In the genomic region with DNA sequence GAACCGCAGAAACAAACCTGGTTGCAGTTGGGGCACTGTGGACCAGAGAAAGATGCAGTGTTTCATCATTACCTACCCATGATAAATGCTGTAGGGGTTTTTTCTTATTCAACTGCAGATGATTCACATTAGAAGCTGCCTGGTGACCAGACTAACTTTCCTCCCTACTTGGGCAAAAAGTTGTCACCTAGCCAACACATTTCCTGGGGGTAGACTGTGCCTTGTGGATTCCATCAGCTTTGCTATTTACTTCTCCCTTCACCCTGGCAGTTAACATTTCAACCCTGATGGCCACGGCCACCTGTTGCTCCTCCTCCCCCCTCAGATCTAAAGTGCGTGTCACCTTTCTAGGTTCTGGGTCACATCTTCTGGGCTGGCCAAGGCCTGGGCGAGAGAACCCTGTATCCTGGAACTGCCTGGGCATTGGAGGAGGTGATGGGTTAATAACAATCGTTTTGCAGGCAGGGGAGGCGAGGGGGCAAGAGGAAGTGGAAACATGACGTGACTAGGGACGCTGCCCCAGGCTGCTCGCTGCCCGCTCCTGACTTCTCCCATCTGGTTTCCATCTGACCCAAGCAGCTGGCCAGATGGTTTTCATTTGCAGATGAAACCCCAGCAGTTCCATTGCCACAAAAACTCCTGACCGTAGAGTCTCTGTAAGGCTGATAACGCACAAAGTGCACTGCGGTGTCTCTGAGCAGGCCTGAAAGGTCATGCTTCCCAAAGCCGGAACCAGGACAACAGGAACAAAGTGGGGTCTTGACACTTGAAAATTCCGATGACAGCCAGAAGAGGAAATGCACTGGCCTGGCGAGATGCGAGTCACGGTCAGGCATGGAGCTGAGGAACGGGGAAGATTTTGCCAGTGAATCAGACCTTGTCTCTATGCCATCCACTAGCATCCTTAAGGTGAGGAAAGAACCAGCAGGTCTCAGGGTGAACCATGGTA, we compare ENCODE assay signal across 8 cellular contexts. TPM values are rescaled to one million over a fixed set of nuclear protein-coding genes. Genes with fewer than 3 reads are reported as not detected.
DNase-seq lines count a peak whose midpoint lies in the region; ATAC-seq, FAIRE-seq and TF ChIP-seq lines count a peak whose summit lies in the region.

No MANE protein-coding gene starts in this region.

- FAIRE-seq in kidney (lab: Jason Lieb, UNC) = no peak

- H3K9me3 Mint-ChIP-seq in IgD-negative memory B cell = no peaks in the 10 kb centered on the region
- no peaks in the 10 kb centered on the region for H3K9me3 Mint-ChIP-seq in stimulated activated naive CD8-positive, alpha-beta T cell treated with anti-CD3 and anti-CD28 coated beads, Interleukin-15, Interleukin-2, amounts not matched to agents 100 ng/mL and 50 ng/mL, for 24 hours

- intact Hi-C loops in body of pancreas (cut with DNase I) (no loop called here), kidney (cut with DNase I) (no loop called here)

- peak overlapping the region; percentile 52 to 83 (median 62) for H3K27ac Mint-ChIP-seq in IgD-negative memory B cell
- peak overlapping the region; percentile 97 for H3K27ac Mint-ChIP-seq in stimulated activated naive CD8-positive, alpha-beta T cell treated with anti-CD3 and anti-CD28 coated beads, Interleukin-15, Interleukin-2, amounts not matched to agents 100 ng/mL and 50 ng/mL, for 24 hours

- TF ChIP-seq CTCF in body of pancreas (IDR thresholded peaks at IDR 0.05) = no peak
- no peak for TF ChIP-seq CTCF in kidney (IDR thresholded peaks at IDR 0.05; ENCODE audit: borderline replicate concordance, extremely low read depth, insufficient read depth)

- peaks cover 2% of the 10 kb centered on the region for H3K27me3 Mint-ChIP-seq in IgD-negative memory B cell
- no peaks in the 10 kb centered on the region for H3K27me3 Mint-ChIP-seq in stimulated activated naive CD8-positive, alpha-beta T cell treated with anti-CD3 and anti-CD28 coated beads, Interleukin-15, Interleukin-2, amounts not matched to agents 100 ng/mL and 50 ng/mL, for 24 hours

- peak overlapping the region in 2 of 4 donors; percentile 77 to 83 for H3K4me3 Mint-ChIP-seq in IgD-negative memory B cell
- H3K4me3 Mint-ChIP-seq in stimulated activated naive CD8-positive, alpha-beta T cell treated with anti-CD3 and anti-CD28 coated beads, Interleukin-15, Interleukin-2, amounts not matched to agents 100 ng/mL and 50 ng/mL, for 24 hours = peak overlapping the region; percentile 51

- no peaks in the 10 kb centered on the region for H3K9me3 ChIP-seq in body of pancreas
- H3K9me3 ChIP-seq in kidney (ENCODE audit: control insufficient read depth in 1 of 2, low read length in 2 of 2) = no peaks in the 10 kb centered on the region

- H3K4me1 Mint-ChIP-seq in IgD-negative memory B cell = peaks cover 61 to 72% (median 61%) of the 10 kb centered on the region in 3 donors
- H3K4me1 Mint-ChIP-seq in stimulated activated naive CD8-positive, alpha-beta T cell treated with anti-CD3 and anti-CD28 coated beads, Interleukin-15, Interleukin-2, amounts not matched to agents 100 ng/mL and 50 ng/mL, for 24 hours (ENCODE audit: low read depth) = peaks cover 97% of the 10 kb centered on the region

- WGBS in body of pancreas, 2 donors = 51 to 70% methylated on average over 19 of the region's 19 CpGs

- DNase-seq in AG20443 (ENCODE audit: low spot score) (peak; percentile 83), body of pancreas (peak in 3 of 4 donors; percentile 38 to 74 (median 39)), kidney (peak; percentile 84), T-helper 9 cell (no peak)

- H3K27ac ChIP-seq in body of pancreas = peak overlapping the region in 2 of 4 donors; percentile 48 to 64
- peak overlapping the region; percentile 63 to 78 for H3K27ac ChIP-seq in kidney (ENCODE audit: low read depth in 2 of 2, low read length in 2 of 2)

- TF ChIP-seq POLR2A in body of pancreas (IDR thresholded peaks at IDR 0.05) = peak in 1 of 3 donors; percentile 18

- H3K4me3 ChIP-seq in body of pancreas = no peak overlapping the region
- H3K4me3 ChIP-seq in kidney (ENCODE audit: low read length in 2 of 2) = peak overlapping the region in 1 of 2 donors; percentile 7

- H3K36me3 ChIP-seq in body of pancreas (replicated peaks in 1 of 2; ENCODE audit: insufficient read depth in 1 of 2, low read depth in 2 of 2) = no peaks in the 10 kb centered on the region
- H3K36me3 ChIP-seq in kidney (ENCODE audit: control insufficient read depth in 1 of 2, insufficient read depth in 2 of 2, low read length in 2 of 2) = no peaks in the 10 kb centered on the region

- ATAC-seq in body of pancreas (no peak), HG02623 (IDR thresholded peaks at IDR 0.05; ENCODE audit: unreplicated experiment) (no peak), GM18861 (IDR thresholded peaks at IDR 0.05; ENCODE audit: unreplicated experiment) (no peak)

- H3K4me1 ChIP-seq in body of pancreas (peaks cover 28% of the 10 kb centered on the region), kidney (ENCODE audit: control insufficient read depth in 1 of 2, insufficient read depth in 1 of 2, low read depth in 1 of 2, low read length in 2 of 2) (peaks cover 38 to 44% of the 10 kb centered on the region in 2 donors)

- H3K27me3 ChIP-seq in body of pancreas = no peaks in the 10 kb centered on the region

- H3K36me3 Mint-ChIP-seq in IgD-negative memory B cell = peaks cover 4% of the 10 kb centered on the region
- H3K36me3 Mint-ChIP-seq in stimulated activated naive CD8-positive, alpha-beta T cell treated with anti-CD3 and anti-CD28 coated beads, Interleukin-15, Interleukin-2, amounts not matched to agents 100 ng/mL and 50 ng/mL, for 24 hours (ENCODE audit: low read depth) = peaks cover 38% of the 10 kb centered on the region

- H3K9ac ChIP-seq in kidney (ENCODE audit: low read length in 2 of 2) = peak overlapping the region in 1 of 2 donors; percentile 55

RNA-seq across cellular contexts. Expression of gene CAPZB, which starts 36.6 kb away (rescaled TPM):
- polyA plus RNA-seq in IgD-negative memory B cell = 419 TPM
- total RNA-seq in body of pancreas = 10 to 100 TPM; 35.5 to 54.1 TPM
- total RNA-seq in kidney = 265 TPM
- 253 TPM for polyA plus RNA-seq in kidney (ENCODE audit: insufficient read depth, low read depth, low replicate concordance)
